11 cellular contexts compared by ENCODE assay signal in genomic region chr6:155100087-155100486, GRCh38.
DNase-seq lines count a peak whose midpoint lies in the region; ATAC-seq and TF ChIP-seq lines count a peak whose summit lies in the region.
"Had no signal": no experiment of that assay in that cellular context is flagged by ENCODE, and none has a peak within 500 bp of the region (broad histone marks: within the 10 kb centered on the region; RNA-seq: fewer than 3 reads in every experiment).

No MANE protein-coding gene starts in this region.

- DNase-seq in NCI-H2227 (lab: John Stamatoyannopoulos, UW; ENCODE audit: unreplicated experiment) (peak; percentile 4), NCI-H2227 treated with DMSO at 0.1 percent for 48 hours (lab: John Stamatoyannopoulos, UW) (no peak), NCI-H2171 treated with DMSO at 0.1 percent for 48 hours (lab: John Stamatoyannopoulos, UW) (peak; percentile 87), dorsolateral prefrontal cortex (peak in 6 of 10 donors; percentile 40 to 85 (median 62)), skeletal muscle cell (ENCODE audit: low read depth) (peak; percentile 50), left lung (no peak)
- no peak for DNase-seq in activated T-helper 2 cell treated with anti-CD3 and anti-CD28 coated beads, Interferon-gamma antibody, Interleukin-2, Interleukin-4, amounts not matched to agents 10 μg/mL and 5 μg/mL and 100 μg/mL, durations not matched to agents 14 hours and 24 hours and 36 hours (ENCODE audit: low spot score)
- DNase-seq: activated CD8-positive, alpha-beta memory T cell treated with anti-CD3 and anti-CD28 coated beads, Interleukin-2, amount 50 U/mL, for 48 hours; aorta; naive thymus-derived CD8-positive, alpha-beta T cell had no signal

- H3K27ac Mint-ChIP-seq in activated T-helper 2 cell treated with anti-CD3 and anti-CD28 coated beads, Interferon-gamma antibody, Interleukin-2, Interleukin-4, amounts not matched to agents 10 μg/mL and 5 μg/mL and 100 μg/mL, durations not matched to agents 14 hours and 24 hours and 36 hours = no peak overlapping the region
- H3K27ac Mint-ChIP-seq: naive thymus-derived CD8-positive, alpha-beta T cell had no signal

- no peaks in the 10 kb centered on the region for H3K4me1 ChIP-seq in left lung

- TF ChIP-seq CTCF in dorsolateral prefrontal cortex (IDR thresholded peaks at IDR 0.05 in 54 of 56, conservative IDR thresholded peaks at IDR 0.05 in 2 of 56; ENCODE audit: low read depth in 1 of 56, partially characterized antibody in 56 of 56) (no peak), left lung (IDR thresholded peaks at IDR 0.05) (no peak)

- peaks cover 6% of the 10 kb centered on the region for H3K9me3 Mint-ChIP-seq in activated T-helper 2 cell treated with anti-CD3 and anti-CD28 coated beads, Interferon-gamma antibody, Interleukin-2, Interleukin-4, amounts not matched to agents 10 μg/mL and 5 μg/mL and 100 μg/mL, durations not matched to agents 14 hours and 24 hours and 36 hours

- H3K36me3 ChIP-seq in left lung = no peaks in the 10 kb centered on the region

- intact Hi-C loops in dorsolateral prefrontal cortex (cut with DNase I) = no loop called here
- intact Hi-C loops in left lung (cut with DNase I) = no loop called here
- intact Hi-C loops in activated T-helper 2 cell treated with anti-CD3 and anti-CD28 coated beads, Interferon-gamma antibody, Interleukin-2, Interleukin-4, amounts not matched to agents 10 μg/mL and 5 μg/mL and 100 μg/mL, durations not matched to agents 14 hours and 24 hours and 36 hours (cut with micrococcal nuclease) = no loop called here

- H3K36me3 Mint-ChIP-seq in activated T-helper 2 cell treated with anti-CD3 and anti-CD28 coated beads, Interferon-gamma antibody, Interleukin-2, Interleukin-4, amounts not matched to agents 10 μg/mL and 5 μg/mL and 100 μg/mL, durations not matched to agents 14 hours and 24 hours and 36 hours (ENCODE audit: low read depth) = peaks cover 26% of the 10 kb centered on the region

- H3K27me3 ChIP-seq in dorsolateral prefrontal cortex (no peaks in the 10 kb centered on the region), left lung (no peaks in the 10 kb centered on the region)

- no peak overlapping the region for H3K27ac ChIP-seq in dorsolateral prefrontal cortex
- no peak overlapping the region for H3K27ac ChIP-seq in left lung

- no peaks in the 10 kb centered on the region for H3K9me3 ChIP-seq in left lung

- peaks cover 34% of the 10 kb centered on the region for H3K4me1 Mint-ChIP-seq in activated T-helper 2 cell treated with anti-CD3 and anti-CD28 coated beads, Interferon-gamma antibody, Interleukin-2, Interleukin-4, amounts not matched to agents 10 μg/mL and 5 μg/mL and 100 μg/mL, durations not matched to agents 14 hours and 24 hours and 36 hours (ENCODE audit: low read depth)
- H3K4me1 Mint-ChIP-seq: naive thymus-derived CD8-positive, alpha-beta T cell had no signal

- H3K27me3 Mint-ChIP-seq in activated T-helper 2 cell treated with anti-CD3 and anti-CD28 coated beads, Interferon-gamma antibody, Interleukin-2, Interleukin-4, amounts not matched to agents 10 μg/mL and 5 μg/mL and 100 μg/mL, durations not matched to agents 14 hours and 24 hours and 36 hours (ENCODE audit: low read depth) = no peaks in the 10 kb centered on the region

- no peak overlapping the region for H3K4me3 Mint-ChIP-seq in activated T-helper 2 cell treated with anti-CD3 and anti-CD28 coated beads, Interferon-gamma antibody, Interleukin-2, Interleukin-4, amounts not matched to agents 10 μg/mL and 5 μg/mL and 100 μg/mL, durations not matched to agents 14 hours and 24 hours and 36 hours (ENCODE audit: low read depth)
- H3K4me3 Mint-ChIP-seq: naive thymus-derived CD8-positive, alpha-beta T cell had no signal

- peak overlapping the region in 20 of 59 donors; percentile 2 to 43 (median 30) for H3K4me3 ChIP-seq in dorsolateral prefrontal cortex
- H3K4me3 ChIP-seq in skeletal muscle cell (ENCODE audit: low read depth, low read length) = no peak overlapping the region
- no peak overlapping the region for H3K4me3 ChIP-seq in left lung

- ATAC-seq in left lung = no peak
- no peak for ATAC-seq in GM21515 (IDR thresholded peaks at IDR 0.05; ENCODE audit: unreplicated experiment)
- ATAC-seq: naive thymus-derived CD8-positive, alpha-beta T cell had no signal

Comparison
In these comparisons a context has a peak if more than half of its experiments do, and no peak if none do; other contexts are left out.
1. DNase-seq: peak in NCI-H2227 (single experiment), NCI-H2171 treated with DMSO at 0.1 percent for 48 hours (single experiment), dorsolateral prefrontal cortex (6 of 10) and skeletal muscle cell (single experiment); none in NCI-H2227 treated with DMSO at 0.1 percent for 48 hours (single experiment), left lung (0 of 2) and activated T-helper 2 cell treated with anti-CD3 and anti-CD28 coated beads, Interferon-gamma antibody, Interleukin-2, Interleukin-4, amounts not matched to agents 10 μg/mL and 5 μg/mL and 100 μg/mL, durations not matched to agents 14 hours and 24 hours and 36 hours (single experiment).